In genomic region chr14:89550761-89551283, GRCh38 we compare ENCODE assay signal across 1 cellular context.
TF ChIP-seq lines count a peak whose summit lies in the region.

No MANE protein-coding gene starts in this region.

TF ChIP-seq in GM23338, 12 proteins besides CTCF, POLR2A, EP300 and RAD21 (continued from another document):
- no peak for TF ChIP-seq CREB1 (CRISPR knock-in tag; IDR thresholded peaks at IDR 0.05; ENCODE audit: low read depth)
- TF ChIP-seq ZNF462 (CRISPR knock-in tag; IDR thresholded peaks at IDR 0.05) = no peak
- no peak for TF ChIP-seq ZNF331 (CRISPR knock-in tag; IDR thresholded peaks at IDR 0.05; ENCODE audit: low read depth)
- no peak for TF ChIP-seq EZH2phosphoT487 (IDR thresholded peaks at IDR 0.05; ENCODE audit: unreplicated experiment)
- no peak for TF ChIP-seq REST (IDR thresholded peaks at IDR 0.05; ENCODE audit: unreplicated experiment)
- TF ChIP-seq ZNF114 (CRISPR knock-in tag; IDR thresholded peaks at IDR 0.05) = no peak
- no peak for TF ChIP-seq JUNB (IDR thresholded peaks at IDR 0.05; ENCODE audit: unreplicated experiment)
- TF ChIP-seq STAT1 (IDR thresholded peaks at IDR 0.05; ENCODE audit: unreplicated experiment) = no peak
- TF ChIP-seq, protein P1, sequence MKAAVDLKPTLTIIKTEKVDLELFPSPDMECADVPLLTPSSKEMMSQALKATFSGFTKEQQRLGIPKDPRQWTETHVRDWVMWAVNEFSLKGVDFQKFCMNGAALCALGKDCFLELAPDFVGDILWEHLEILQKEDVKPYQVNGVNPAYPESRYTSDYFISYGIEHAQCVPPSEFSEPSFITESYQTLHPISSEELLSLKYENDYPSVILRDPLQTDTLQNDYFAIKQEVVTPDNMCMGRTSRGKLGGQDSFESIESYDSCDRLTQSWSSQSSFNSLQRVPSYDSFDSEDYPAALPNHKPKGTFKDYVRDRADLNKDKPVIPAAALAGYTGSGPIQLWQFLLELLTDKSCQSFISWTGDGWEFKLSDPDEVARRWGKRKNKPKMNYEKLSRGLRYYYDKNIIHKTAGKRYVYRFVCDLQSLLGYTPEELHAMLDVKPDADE (IDR thresholded peaks at IDR 0.05) = no peak
- TF ChIP-seq EZH2 (IDR thresholded peaks at IDR 0.05; ENCODE audit: low read depth, unreplicated experiment) = no peak
- TF ChIP-seq NANOG (IDR thresholded peaks at IDR 0.05; ENCODE audit: borderline replicate concordance) = no peak
